Comparison of ENCODE assay signal across 10 cellular contexts in the genomic region with DNA sequence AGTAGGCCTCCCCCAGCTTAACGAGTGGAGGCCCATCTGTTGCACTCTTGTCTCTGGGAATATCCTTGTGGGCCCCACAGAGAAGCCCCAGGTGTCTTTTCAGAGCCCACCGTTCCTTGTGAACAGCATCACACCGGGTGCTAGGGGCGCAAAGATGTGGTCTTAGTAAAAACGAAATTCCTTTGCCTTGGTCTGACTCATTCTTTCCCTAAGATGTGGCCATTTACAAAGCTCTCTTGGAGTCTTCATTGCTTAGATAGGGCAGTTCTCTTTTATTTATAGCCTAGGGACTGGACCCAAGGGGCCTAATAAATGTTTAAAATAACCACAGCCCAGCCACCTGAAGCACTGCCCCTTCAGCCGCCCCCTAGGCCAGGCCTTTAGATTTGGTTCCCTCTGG. TPM values are rescaled to one million over a fixed set of nuclear protein-coding genes. Genes with fewer than 3 reads are reported as not detected.
DNase-seq lines count a peak whose midpoint lies in the region; ATAC-seq and TF ChIP-seq lines count a peak whose summit lies in the region.
"Had no signal": no experiment of that assay in that cellular context is flagged by ENCODE, and none has a peak within 500 bp of the region (broad histone marks: within the 10 kb centered on the region; RNA-seq: fewer than 3 reads in every experiment).

No MANE protein-coding gene starts in this region.

- DNase-seq in GM12865 (ENCODE audit: low read depth) (peak; percentile 77), HFFc6 (peak; percentile 57), astrocyte of the cerebellum (ENCODE audit: low read depth) (peak; percentile 78), progenitor cell of endocrine pancreas (ENCODE audit: low spot score, unreplicated experiment) (no peak), posterior cingulate gyrus (no peak), NCI-H1930 (lab: John Stamatoyannopoulos, UW) (no peak)
- DNase-seq in activated CD8-positive, alpha-beta memory T cell treated with anti-CD3 and anti-CD28 coated beads, Interleukin-2, amount 50 U/mL, for 48 hours: no peak
- DNase-seq: head of caudate nucleus, NCI-H1105 treated with DMSO at 0.1 percent for 48 hours had no signal

- intact Hi-C loops in posterior cingulate gyrus (cut with DNase I): no loop called here

- H3K27me3 Mint-ChIP-seq in HFFc6 (ENCODE audit: insufficient read depth) (peaks cover 6% of the 10 kb centered on the region), progenitor cell of endocrine pancreas (no peaks in the 10 kb centered on the region)

- no peak overlapping the region for H3K4me3 ChIP-seq in GM12865 (ENCODE audit: low read depth, low read length)
- H3K4me3 ChIP-seq in astrocyte of the cerebellum (ENCODE audit: low read depth, low read length): no peak overlapping the region

- H3K4me3 Mint-ChIP-seq in HFFc6: no peak overlapping the region
- no peak overlapping the region for H3K4me3 Mint-ChIP-seq in progenitor cell of endocrine pancreas (ENCODE audit: low read depth)

- peaks cover 11% of the 10 kb centered on the region for H3K36me3 Mint-ChIP-seq in HFFc6 (ENCODE audit: low read depth)
- H3K36me3 Mint-ChIP-seq in progenitor cell of endocrine pancreas (ENCODE audit: insufficient read depth): peaks cover 1% of the 10 kb centered on the region

- H3K27ac Mint-ChIP-seq in HFFc6 (peak overlapping the region; percentile 99), progenitor cell of endocrine pancreas (peak overlapping the region; percentile 24)

- TF ChIP-seq CTCF in GM12865 (IDR thresholded peaks at IDR 0.05; ENCODE audit: insufficient read depth, low read depth, low read length, missing control alignments) (no peak), HFFc6 (IDR thresholded peaks at IDR 0.05) (no peak), astrocyte of the cerebellum (IDR thresholded peaks at IDR 0.05; ENCODE audit: low read depth, low read length, missing control alignments) (no peak), progenitor cell of endocrine pancreas (IDR thresholded peaks at IDR 0.05; ENCODE audit: unreplicated experiment) (no peak)

- H3K9me3 Mint-ChIP-seq in HFFc6: no peaks in the 10 kb centered on the region
- H3K9me3 Mint-ChIP-seq in progenitor cell of endocrine pancreas (ENCODE audit: low read depth): no peaks in the 10 kb centered on the region

- H3K4me1 Mint-ChIP-seq in HFFc6 (ENCODE audit: low read depth) (peaks cover 85% of the 10 kb centered on the region), progenitor cell of endocrine pancreas (ENCODE audit: low read depth) (peaks cover 46% of the 10 kb centered on the region)

- in situ Hi-C loops in astrocyte of the cerebellum (cut with HindIII; ENCODE audit: low sequenced_read_pairs): no loop called here

- no peak for ATAC-seq in HG03520 (IDR thresholded peaks at IDR 0.05; ENCODE audit: unreplicated experiment)

RNA-seq across cellular contexts. Expression of a gene that starts 52.8 kb away (rescaled TPM):
- 100 to 1,000 TPM in 5 of 6 experiments, 10 to 100 TPM in 1; 88.9 to 122 (median 113) TPM for total RNA-seq in HFFc6 (2021; fragmentation: NEBNext Ultra II Directional; extraction: Animal tissue kit (Norgen Biotek cat#: 25700))
- 36.1 and 38.4 TPM in 2 replicates for total RNA-seq in progenitor cell of endocrine pancreas

Comparison
In these comparisons a context has a peak if more than half of its experiments do, and no peak if none do; other contexts are left out.
1. DNase-seq: peak in GM12865 (single experiment), HFFc6 (single experiment) and astrocyte of the cerebellum (single experiment); none in progenitor cell of endocrine pancreas (single experiment), posterior cingulate gyrus (0 of 10), activated CD8-positive, alpha-beta memory T cell treated with anti-CD3 and anti-CD28 coated beads, Interleukin-2, amount 50 U/mL, for 48 hours (single experiment) and NCI-H1930 (0 of 2).